Comparison of ENCODE assay signal across 13 cellular contexts in genomic region chr6:35017461-35018183, GRCh38.
DNase-seq lines count a peak whose midpoint lies in the region; ATAC-seq, FAIRE-seq and TF ChIP-seq lines count a peak whose summit lies in the region.
"Had no signal": no experiment of that assay in that cellular context is flagged by ENCODE, and none has a peak within 500 bp of the region (broad histone marks: within the 10 kb centered on the region; RNA-seq: fewer than 3 reads in every experiment).

No MANE protein-coding gene starts in this region.

- no peaks in the 10 kb centered on the region for H3K79me2 ChIP-seq in HepG2 (ENCODE audit: insufficient read depth, low read length)

- no peak for TF ChIP-seq RAD21 in HepG2 (CRISPR knock-in tag; IDR thresholded peaks at IDR 0.05)

- TF ChIP-seq EP300 in HepG2 (IDR thresholded peaks at IDR 0.05; ENCODE audit: low read depth in 2 of 2, low read length in 2 of 2) (no peak), HepG2 (CRISPR knock-in tag; IDR thresholded peaks at IDR 0.05; ENCODE audit: borderline replicate concordance) (no peak)

- no peak for TF ChIP-seq POLR2A in HepG2 (IDR thresholded peaks at IDR 0.05; ENCODE audit: insufficient read depth in 1 of 2, low read depth in 2 of 2, low read length in 2 of 2)
- peak; percentile 10 to 32 for TF ChIP-seq POLR2A in gastrocnemius medialis (IDR thresholded peaks at IDR 0.05)

- H3K4me1 ChIP-seq in HepG2 (ENCODE audit: insufficient read depth, low read length) (no peaks in the 10 kb centered on the region), gastrocnemius medialis (peaks cover 64 to 65% of the 10 kb centered on the region in 2 donors), HAP-1 (peaks cover 6% of the 10 kb centered on the region)

- in situ Hi-C loops in HepG2 (cut with HindIII; ENCODE audit: extremely low pct_ligation_motif_present, low pct_unique_long_range_greater_than_20kb), result no loop called here
- in situ Hi-C loops in gastrocnemius medialis (cut with MboI; ENCODE audit: low sequenced_read_pairs in 4 of 4), result no loop called here
- in situ Hi-C loops in HAP-1 (cut with MboI; ENCODE audit: low sequenced_read_pairs), result no loop called here

- no peaks in the 10 kb centered on the region for H3K27me3 ChIP-seq in HepG2 (ENCODE audit: control insufficient read depth in 1 of 2, insufficient read depth in 2 of 2, low read length in 2 of 2)
- no peaks in the 10 kb centered on the region for H3K27me3 ChIP-seq in gastrocnemius medialis
- no peaks in the 10 kb centered on the region for H3K27me3 ChIP-seq in HAP-1 (ENCODE audit: low read depth)

- no peak overlapping the region for H3K9ac ChIP-seq in HepG2 (ENCODE audit: insufficient read depth, low read depth, low read length)

- DNase-seq in AG10803 (ENCODE audit: low read depth) (peak; percentile 26), HepG2 (ENCODE audit: low spot score) (no peak), gastrocnemius medialis (no peak), NCI-H524 treated with DMSO at 0.1 percent for 48 hours (lab: John Stamatoyannopoulos, UW) (no peak), DMS79 treated with DMSO at 0.1 percent for 48 hours (lab: John Stamatoyannopoulos, UW) (no peak), LoVo (ENCODE audit: low spot score) (no peak), HAP-1 (ENCODE audit: low spot score in 2 of 2) (no peak)
- DNase-seq: activated T-cell treated with anti-CD3 and anti-CD28 coated beads for 4 hours; CD4-positive, alpha-beta memory T cell; effector memory CD8-positive, alpha-beta T cell; NCI-H510A treated with DMSO at 0.1 percent for 48 hours; T-cell had no signal

- intact Hi-C loops in HepG2 (cut with micrococcal nuclease; ENCODE audit: unreplicated experiment) (no loop called here), gastrocnemius medialis (cut with DNase I; ENCODE audit: low total_unique reads) (no loop called here)

- peak overlapping the region; percentile 85 for H3K27ac ChIP-seq in cingulate gyrus (ENCODE audit: low read depth, low read length)
- H3K27ac ChIP-seq in HepG2 (ENCODE audit: extremely low read length, insufficient read depth, low read length), result no peak overlapping the region
- peak overlapping the region; percentile 75 to 89 (median 80) for H3K27ac ChIP-seq in gastrocnemius medialis

- POLR2A ChIA-PET in HepG2 (lab: Yijun Ruan, JAX), result no interaction called here

- H4K20me1 ChIP-seq in HepG2 (ENCODE audit: insufficient read depth, low read length), result no peaks in the 10 kb centered on the region

- no peak for FAIRE-seq in HepG2 (lab: Jason Lieb, UNC)

- H3K9me3 ChIP-seq in HepG2 (ENCODE audit: low read length), result no peaks in the 10 kb centered on the region
- H3K9me3 ChIP-seq in gastrocnemius medialis, result no peaks in the 10 kb centered on the region
- H3K9me3 ChIP-seq in HAP-1, result no peaks in the 10 kb centered on the region

- TF ChIP-seq CTCF in AG10803 (conservative IDR thresholded peaks at IDR 0.05; ENCODE audit: low read length) (peak; percentile 8; the same call in 1 of the 2 replicates), HepG2 (CRISPR knock-in tag; IDR thresholded peaks at IDR 0.05) (no peak), gastrocnemius medialis (IDR thresholded peaks at IDR 0.05 in 4 of 5, conservative IDR thresholded peaks at IDR 0.05 in 1 of 5) (peak in 1 of 5 experiments; percentile 13)

- H2AFZ ChIP-seq in HepG2 (ENCODE audit: low read length), result no peak overlapping the region

- CTCF ChIA-PET in HepG2 (lab: Yijun Ruan, JAX; ENCODE audit: low intra/inter-chr PET ratio, low total read pairs), result no interaction called here

- H3K36me3 ChIP-seq in HepG2 (replicated peaks in 1 of 2; ENCODE audit: control insufficient read depth in 1 of 2, insufficient read depth in 2 of 2, low read length in 2 of 2) (peaks cover 13 to 15% of the 10 kb centered on the region in 2 experiments; a peak in 4 of 5 replicates), gastrocnemius medialis (no peaks in the 10 kb centered on the region), HAP-1 (replicated peaks) (no peaks in the 10 kb centered on the region)

- no TSS peak for BruUV-seq in HepG2 (replicated peaks; lab: Mats Ljungman, UMichigan)

- H3K4me3 ChIP-seq in AG10803 (ENCODE audit: low read length), result peak overlapping the region; percentile 24
- no peak overlapping the region for H3K4me3 ChIP-seq in HepG2 (replicated peaks in 1 of 3; ENCODE audit: insufficient read depth in 1 of 3, low read depth in 2 of 3, low read length in 3 of 3)
- H3K4me3 ChIP-seq in gastrocnemius medialis, result peak overlapping the region; percentile 45 to 59 (median 55)
- H3K4me3 ChIP-seq in HAP-1, result no peak overlapping the region

- H3K4me2 ChIP-seq in HepG2 (ENCODE audit: low read depth, low read length), result no peak overlapping the region

- ATAC-seq in HepG2, result no peak
- peak; percentile 57 for ATAC-seq in gastrocnemius medialis
- ATAC-seq: effector memory CD8-positive, alpha-beta T cell; T-cell had no signal

- WGBS in HepG2 (ENCODE audit: low lambda C conversion rate), result 99% methylated on average over 20 of the region's 26 CpGs

TF ChIP-seq in HepG2, 621 proteins besides CTCF, POLR2A, EP300 and RAD21:
- TF ChIP-seq TRIM22 (IDR thresholded peaks at IDR 0.05) (no peak), SAFB2 (CRISPR knock-in tag; IDR thresholded peaks at IDR 0.05; ENCODE audit: borderline replicate concordance, low read depth) (no peak), ELF1 (CRISPR knock-in tag; IDR thresholded peaks at IDR 0.05) (no peak), ELK4 (CRISPR knock-in tag; IDR thresholded peaks at IDR 0.05; ENCODE audit: borderline replicate concordance) (no peak), ISX (CRISPR knock-in tag; conservative IDR thresholded peaks at IDR 0.05) (no peak), AGO1 (IDR thresholded peaks at IDR 0.05; ENCODE audit: low read depth, low read length, poor library complexity, severe bottlenecking) (peak; percentile 27), KDM3A (CRISPR knock-in tag; IDR thresholded peaks at IDR 0.05; ENCODE audit: low read depth) (no peak), ATF4 (CRISPR knock-in tag; IDR thresholded peaks at IDR 0.05) (no peak), MYPOP (CRISPR knock-in tag; IDR thresholded peaks at IDR 0.05) (no peak), KDM4B (CRISPR knock-in tag; IDR thresholded peaks at IDR 0.05) (no peak), ZNF891 (CRISPR knock-in tag; IDR thresholded peaks at IDR 0.05) (0 out of 2 replicates have a peak, but pooled peaks have one; percentile 33), ADNP (CRISPR knock-in tag; IDR thresholded peaks at IDR 0.05) (no peak)

Comparison
In these comparisons a context has a peak if more than half of its experiments do, and no peak if none do; other contexts are left out.
1. H3K4me3 ChIP-seq: peak in AG10803 (single experiment) and gastrocnemius medialis (4 of 4); none in HepG2 (0 of 3) and HAP-1 (single experiment).
2. POLR2A ChIP-seq: peak in gastrocnemius medialis (2 of 2); none in HepG2 (0 of 2).